ENCODE assay signal across 8 cellular contexts in the genomic region with DNA sequence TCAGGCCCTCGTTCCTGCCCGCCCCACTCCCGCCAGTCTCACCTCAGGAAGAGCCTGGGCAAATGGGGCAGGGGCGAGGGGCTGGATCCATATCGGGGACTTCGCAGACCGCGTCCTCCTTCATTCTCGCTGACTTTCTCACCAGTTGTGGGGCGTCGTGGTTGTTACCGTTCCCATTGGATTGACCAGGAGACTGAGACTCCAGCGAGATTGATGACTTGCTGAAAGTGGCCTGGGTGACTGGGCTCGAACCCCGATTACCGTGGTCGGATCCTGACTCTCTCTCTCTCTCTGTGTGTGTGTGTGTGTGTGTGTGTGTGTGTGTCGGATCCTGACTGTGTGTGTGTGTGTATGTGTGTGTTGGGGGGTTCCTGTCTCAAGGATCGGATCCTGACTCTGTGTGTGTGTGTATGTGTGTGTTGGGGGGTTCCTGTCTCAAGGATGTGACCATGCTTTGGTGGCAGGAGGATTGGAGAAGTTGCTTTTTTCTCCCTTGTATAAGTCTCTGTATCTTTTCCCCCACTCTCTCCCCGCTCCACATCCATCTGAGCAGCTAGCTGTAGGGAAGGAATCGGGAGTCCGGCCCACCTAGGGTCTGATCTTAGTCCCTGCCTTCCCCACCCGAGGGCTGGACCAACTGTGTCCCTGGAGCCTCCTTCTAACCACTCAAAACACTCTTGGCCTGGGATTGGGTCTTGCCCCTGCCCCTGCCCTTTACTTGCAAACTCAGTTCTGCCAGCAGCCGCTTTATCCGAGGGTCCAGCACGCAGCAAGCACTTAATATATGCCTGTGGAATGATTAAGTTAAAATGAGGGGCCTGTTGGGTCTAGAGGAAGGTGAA. TPM values are rescaled to one million over a fixed set of nuclear protein-coding genes. Genes with fewer than 3 reads are reported as not detected.
DNase-seq lines count a peak whose midpoint lies in the region; ATAC-seq and TF ChIP-seq lines count a peak whose summit lies in the region.

No MANE protein-coding gene starts in this region.

- TF ChIP-seq POLR2A in Peyer's patch (IDR thresholded peaks at IDR 0.05) (no peak), vagina (IDR thresholded peaks at IDR 0.05) (no peak)

- H3K4me1 Mint-ChIP-seq in dendritic cell treated with granulocyte-macrophage colony-stimulating factor and Interleukin-4, amounts not matched to agents 40 ng/mL and 50 ng/mL, for 4 days (ENCODE audit: low read depth) = peaks cover 71% of the 10 kb centered on the region
- H3K4me1 Mint-ChIP-seq in mesothelial cell of epicardium = peaks cover 44% of the 10 kb centered on the region

- H3K4me1 ChIP-seq in Peyer's patch (peaks cover 0 to 41% (median 30%) of the 10 kb centered on the region in 4 donors), vagina (peaks cover 54% of the 10 kb centered on the region)

- H3K36me3 ChIP-seq in Peyer's patch (no peaks in the 10 kb centered on the region), vagina (peaks cover 0 to 4% of the 10 kb centered on the region in 2 donors)

- H3K27me3 ChIP-seq in Peyer's patch (no peaks in the 10 kb centered on the region), vagina (no peaks in the 10 kb centered on the region)

- H3K4me3 ChIP-seq in Peyer's patch = peak overlapping the region; percentile 78 to 98 (median 88)
- peak overlapping the region; percentile 91 to 97 for H3K4me3 ChIP-seq in vagina

- no peaks in the 10 kb centered on the region for H3K27me3 Mint-ChIP-seq in dendritic cell treated with granulocyte-macrophage colony-stimulating factor and Interleukin-4, amounts not matched to agents 40 ng/mL and 50 ng/mL, for 4 days
- no peaks in the 10 kb centered on the region for H3K27me3 Mint-ChIP-seq in mesothelial cell of epicardium (ENCODE audit: low read depth)

- H3K9me3 ChIP-seq in Peyer's patch (no peaks in the 10 kb centered on the region), vagina (no peaks in the 10 kb centered on the region)

- peak overlapping the region; percentile 87 for H3K27ac Mint-ChIP-seq in dendritic cell treated with granulocyte-macrophage colony-stimulating factor and Interleukin-4, amounts not matched to agents 40 ng/mL and 50 ng/mL, for 4 days
- peak overlapping the region; percentile 62 for H3K27ac Mint-ChIP-seq in mesothelial cell of epicardium

- H3K9me3 Mint-ChIP-seq in dendritic cell treated with granulocyte-macrophage colony-stimulating factor and Interleukin-4, amounts not matched to agents 40 ng/mL and 50 ng/mL, for 4 days = no peaks in the 10 kb centered on the region
- no peaks in the 10 kb centered on the region for H3K9me3 Mint-ChIP-seq in mesothelial cell of epicardium

- H3K27ac ChIP-seq in Peyer's patch (peak overlapping the region; percentile 91 to 96 (median 94)), vagina (peak overlapping the region; percentile 98)

- peak overlapping the region; percentile 90 for H3K4me3 Mint-ChIP-seq in dendritic cell treated with granulocyte-macrophage colony-stimulating factor and Interleukin-4, amounts not matched to agents 40 ng/mL and 50 ng/mL, for 4 days
- peak overlapping the region; percentile 76 for H3K4me3 Mint-ChIP-seq in mesothelial cell of epicardium

- peaks cover 56% of the 10 kb centered on the region for H3K36me3 Mint-ChIP-seq in dendritic cell treated with granulocyte-macrophage colony-stimulating factor and Interleukin-4, amounts not matched to agents 40 ng/mL and 50 ng/mL, for 4 days (ENCODE audit: low read depth)
- H3K36me3 Mint-ChIP-seq in mesothelial cell of epicardium = no peaks in the 10 kb centered on the region

- ATAC-seq in HG02588 (IDR thresholded peaks at IDR 0.05; ENCODE audit: unreplicated experiment) = no peak

- DNase-seq in NCI-H146 (lab: John Stamatoyannopoulos, UW) = peak; percentile 18
- no peak for DNase-seq in NCI-H146 treated with DMSO at 0.1 percent for 48 hours (lab: John Stamatoyannopoulos, UW; ENCODE audit: unreplicated experiment)
- DNase-seq in Peyer's patch = peak in 1 of 3 donors; percentile 58
- DNase-seq in mesothelial cell of epicardium (ENCODE audit: low spot score in 2 of 2, unreplicated experiment in 2 of 2) = no peak
- no peak for DNase-seq in vagina (ENCODE audit: extremely low spot score in 2 of 2)
- DNase-seq in HPDE6-E6E7 (ENCODE audit: extremely low spot score) = no peak

- TF ChIP-seq CTCF in Peyer's patch (IDR thresholded peaks at IDR 0.05) (no peak), mesothelial cell of epicardium (IDR thresholded peaks at IDR 0.05; ENCODE audit: unreplicated experiment) (no peak), vagina (IDR thresholded peaks at IDR 0.05) (no peak)

- intact Hi-C loops in dendritic cell treated with granulocyte-macrophage colony-stimulating factor and Interleukin-4, amounts not matched to agents 40 ng/mL and 50 ng/mL, for 4 days (cut with micrococcal nuclease) = loop anchor here (2.0 to 5.0 kb wide), 2 partner anchors 62 to 150 kb away; no protein-coding TSS in a partner anchor
- intact Hi-C loops in vagina (cut with DNase I) = no loop called here

RNA-seq across cellular contexts. Expression of a gene that starts 0.6 kb away (rescaled TPM):
- 10 to 100 TPM in 1 of 4 donors, 1 to 10 TPM in 3; 4.7 to 18.2 (median 7.4) TPM for total RNA-seq in Peyer's patch
- total RNA-seq in mesothelial cell of epicardium = 8.7 to 9.8 TPM (median 8.8 TPM) in 3 replicates
- total RNA-seq in vagina = 34.9 TPM

RNA-seq across cellular contexts. Expression of a gene that starts 16.9 kb away (rescaled TPM):
- total RNA-seq in Peyer's patch (1 to 10 TPM; 3.5 to 8.5 (median 6.9) TPM), mesothelial cell of epicardium (10.8 to 12.4 TPM (median 10.8 TPM) in 3 replicates), vagina (6.6 TPM)
